ENCODE assay signal across 10 cellular contexts in genomic region chr11:105244157-105244820, GRCh38.
DNase-seq lines count a peak whose midpoint lies in the region; ATAC-seq and TF ChIP-seq lines count a peak whose summit lies in the region.
"Had no signal": no experiment of that assay in that cellular context is flagged by ENCODE, and none has a peak within 500 bp of the region (broad histone marks: within the 10 kb centered on the region; RNA-seq: fewer than 3 reads in every experiment).

No MANE protein-coding gene starts in this region.

- DNase-seq in Caki2 (ENCODE audit: low read depth) (peak; percentile 66), NOMO-1 treated with dmso at 0.1 percent for 144 hours (lab: John Stamatoyannopoulos, UW; ENCODE audit: unreplicated experiment) (peak; percentile 36), epithelial cell of proximal tubule (ENCODE audit: low read depth) (peak; percentile 88), omental fat pad (ENCODE audit: low spot score) (no peak), COR-L47 (lab: John Stamatoyannopoulos, UW) (no peak), KG1 (lab: John Stamatoyannopoulos, UW) (no peak), D341Med (ENCODE audit: low spot score) (no peak)
- DNase-seq: activated B cell treated with CpG ODN at 0.5 μM for 24 hours, NCI-H1105 had no signal

- H3K4me3 ChIP-seq in epithelial cell of proximal tubule (ENCODE audit: low read depth, low read length) = no peak overlapping the region

- peak; percentile 64 for ATAC-seq in omental fat pad (ENCODE audit: low FRiP score)
- no peak for ATAC-seq in GM19035 (IDR thresholded peaks at IDR 0.05; ENCODE audit: unreplicated experiment)

- in situ Hi-C loops in Caki2 (cut with HindIII; ENCODE audit: low pct_unique_long_range_greater_than_20kb, low sequenced_read_pairs) = no loop called here

- TF ChIP-seq CTCF in epithelial cell of proximal tubule (conservative IDR thresholded peaks at IDR 0.05; ENCODE audit: low read depth, low read length) (no peak), omental fat pad (IDR thresholded peaks at IDR 0.05) (no peak)

Comparison
In these comparisons a context has a peak if more than half of its experiments do, and no peak if none do; other contexts are left out.
1. DNase-seq: peak in Caki2 (single experiment), NOMO-1 treated with dmso at 0.1 percent for 144 hours (single experiment) and epithelial cell of proximal tubule (single experiment); none in omental fat pad (single experiment), COR-L47 (single experiment), KG1 (single experiment) and D341Med (single experiment).